In the genomic region with DNA sequence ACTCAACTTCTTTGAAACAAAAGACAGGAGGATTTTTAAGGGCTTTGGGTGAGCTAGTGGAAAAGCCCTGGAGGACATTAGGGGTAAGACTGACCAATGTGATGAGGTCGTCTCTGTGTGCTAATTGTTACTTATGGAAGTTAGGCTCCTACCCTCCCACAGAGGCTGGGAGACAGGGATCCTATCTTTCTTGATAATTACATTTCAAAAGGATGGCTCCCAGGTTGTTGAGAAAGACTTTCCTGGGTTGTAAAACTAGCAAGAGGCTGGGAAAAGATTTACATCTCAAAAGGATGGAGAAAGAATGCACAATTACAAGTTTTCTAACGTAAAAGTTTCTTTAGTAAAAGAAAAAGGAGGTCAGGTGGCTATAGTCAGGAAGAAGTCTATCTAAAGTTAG, we compare ENCODE assay signal across 16 cellular contexts.
DNase-seq lines count a peak whose midpoint lies in the region; ATAC-seq and TF ChIP-seq lines count a peak whose summit lies in the region.
"Had no signal": no experiment of that assay in that cellular context is flagged by ENCODE, and none has a peak within 500 bp of the region (broad histone marks: within the 10 kb centered on the region; RNA-seq: fewer than 3 reads in every experiment).

No MANE protein-coding gene starts in this region.

- H2AK5ac ChIP-seq in H9 (ENCODE audit: insufficient read length, low read length) = no peak overlapping the region

- H3K4me1 ChIP-seq in H9 (ENCODE audit: insufficient read depth, low read length) = peaks cover 3% of the 10 kb centered on the region; the same call in 1 of the 2 replicates
- no peaks in the 10 kb centered on the region for H3K4me1 ChIP-seq in endodermal cell (ENCODE audit: control insufficient read depth, insufficient read depth, low read length)
- H3K4me1 ChIP-seq in neural progenitor cell = peaks cover 23% of the 10 kb centered on the region
- no peaks in the 10 kb centered on the region for H3K4me1 ChIP-seq in smooth muscle cell (ENCODE audit: low read depth)
- H3K4me1 ChIP-seq: BE2C had no signal

- H3K27me3 Mint-ChIP-seq in H9 (ENCODE audit: low read depth) (peaks cover 100% of the 10 kb centered on the region), endodermal cell (ENCODE audit: insufficient read depth) (peaks cover 93% of the 10 kb centered on the region), neural progenitor cell (ENCODE audit: insufficient read depth, low read depth) (no peaks in the 10 kb centered on the region)
- H3K27me3 Mint-ChIP-seq: CD4-positive, CD25-positive, alpha-beta regulatory T cell had no signal

- H2BK120ac ChIP-seq in H9 (ENCODE audit: low read depth, low read length, poor library complexity, severe bottlenecking) = no peak overlapping the region

- WGBS in H9 (ENCODE audit: extremely low coverage, insufficient read length, low lambda C conversion rate) = no CpG with 5 or more reads among the region's 2 CpGs
- WGBS in endodermal cell (ENCODE audit: insufficient coverage in 1 of 2, insufficient read length in 1 of 2), 2 experiments = 17 to 29% methylated on average over 1 to 2 of the region's 2 CpGs
- WGBS in smooth muscle cell (ENCODE audit: low lambda C conversion rate) = 5% methylated on average over 2 of the region's 2 CpGs

- H3K36me3 Mint-ChIP-seq in H9 (ENCODE audit: insufficient read depth in 1 of 3, low read depth in 3 of 3) (no peaks in the 10 kb centered on the region), endodermal cell (ENCODE audit: low read depth) (no peaks in the 10 kb centered on the region), neural progenitor cell (no peaks in the 10 kb centered on the region)
- H3K36me3 Mint-ChIP-seq: CD4-positive, CD25-positive, alpha-beta regulatory T cell had no signal

- no peak overlapping the region for H4K5ac ChIP-seq in H9 (ENCODE audit: insufficient read length, low read depth, low read length)

- H3K23me2 ChIP-seq in H9 (ENCODE audit: insufficient read length, low read depth, low read length, poor library complexity, severe bottlenecking) = no peaks in the 10 kb centered on the region

- peaks cover 0 to 14% of the 10 kb centered on the region in 2 experiments; a peak in 3 of 5 replicates for H3K9me3 Mint-ChIP-seq in H9
- no peaks in the 10 kb centered on the region for H3K9me3 Mint-ChIP-seq in endodermal cell
- no peaks in the 10 kb centered on the region for H3K9me3 Mint-ChIP-seq in neural progenitor cell

- H3K9ac ChIP-seq in H9 (ENCODE audit: extremely low read depth, insufficient read length, low read length) (no peak overlapping the region), endodermal cell (ENCODE audit: extremely low read depth, low read length, poor library complexity, severe bottlenecking) (no peak overlapping the region), neural progenitor cell (no peak overlapping the region), smooth muscle cell (ENCODE audit: low read depth) (no peak overlapping the region)

- ATAC-seq in HG03045 (IDR thresholded peaks at IDR 0.05; ENCODE audit: unreplicated experiment) = no peak
- no peak for ATAC-seq in GM21447 (IDR thresholded peaks at IDR 0.05; ENCODE audit: unreplicated experiment)

- no peak for TF ChIP-seq CTCF in H9 (conservative IDR thresholded peaks at IDR 0.05)
- TF ChIP-seq CTCF in endodermal cell (conservative IDR thresholded peaks at IDR 0.05) = peak; percentile 43
- no peak for TF ChIP-seq CTCF in neural progenitor cell (IDR thresholded peaks at IDR 0.05)
- no peak for TF ChIP-seq CTCF in smooth muscle cell (IDR thresholded peaks at IDR 0.05; ENCODE audit: borderline replicate concordance, insufficient read depth, poor library complexity, severe bottlenecking)

- no peak overlapping the region for H3K4ac ChIP-seq in H9 (ENCODE audit: low read depth, low read length)

- H3K18ac ChIP-seq in H9 (ENCODE audit: insufficient read length, low read depth, low read length) = no peak overlapping the region

- no peak overlapping the region for H3K56ac ChIP-seq in H9 (ENCODE audit: insufficient read length, low read depth, low read length)

- no peak overlapping the region for H3K27ac ChIP-seq in H9 (ENCODE audit: insufficient read length, low read depth, low read length)
- H3K27ac ChIP-seq in endodermal cell (ENCODE audit: low read depth, low read length) = no peak overlapping the region
- H3K27ac ChIP-seq in neural progenitor cell = no peak overlapping the region
- no peak overlapping the region for H3K27ac ChIP-seq in smooth muscle cell (ENCODE audit: low read depth)

- H2AFZ ChIP-seq in H9 (ENCODE audit: low read length) (no peak overlapping the region), neural progenitor cell (replicated peaks) (peak overlapping the region; percentile 66), smooth muscle cell (ENCODE audit: low read depth) (no peak overlapping the region)

- H4K20me1 ChIP-seq in H9 (ENCODE audit: control insufficient read depth, insufficient read depth, insufficient read length) (no peaks in the 10 kb centered on the region), neural progenitor cell (ENCODE audit: low read depth) (no peaks in the 10 kb centered on the region), smooth muscle cell (ENCODE audit: low read depth) (no peaks in the 10 kb centered on the region)

- H2BK15ac ChIP-seq in H9 (ENCODE audit: low read depth, low read length) = no peak overlapping the region

- no peak overlapping the region for H2BK12ac ChIP-seq in H9 (ENCODE audit: insufficient read length, low read depth, low read length)

- no peaks in the 10 kb centered on the region for H3K79me1 ChIP-seq in H9 (ENCODE audit: insufficient read depth, low read depth, low read length, poor library complexity, severe bottlenecking)

- H4K8ac ChIP-seq in H9 (replicated peaks; ENCODE audit: insufficient read length, low read depth, low read length) = no peak overlapping the region

- H3K23ac ChIP-seq in H9 (ENCODE audit: insufficient read length, low read depth, low read length) = no peak overlapping the region

- H3K79me2 ChIP-seq in H9 (ENCODE audit: insufficient read depth, low read length) = no peaks in the 10 kb centered on the region
- no peaks in the 10 kb centered on the region for H3K79me2 ChIP-seq in neural progenitor cell (ENCODE audit: low read depth)
- no peaks in the 10 kb centered on the region for H3K79me2 ChIP-seq in smooth muscle cell (ENCODE audit: low read depth)

- H3K4me3 Mint-ChIP-seq in H9 = no peak overlapping the region
- H3K4me3 Mint-ChIP-seq in endodermal cell = no peak overlapping the region
- no peak overlapping the region for H3K4me3 Mint-ChIP-seq in neural progenitor cell
- H3K4me3 Mint-ChIP-seq: CD4-positive, CD25-positive, alpha-beta regulatory T cell had no signal

- no peak overlapping the region for H4K91ac ChIP-seq in H9 (ENCODE audit: insufficient read length, low read depth, low read length)

- no peak overlapping the region for H3K4me2 ChIP-seq in H9 (ENCODE audit: insufficient read depth, insufficient read length, low read length)
- peak overlapping the region; percentile 16 for H3K4me2 ChIP-seq in neural progenitor cell
- H3K4me2 ChIP-seq in smooth muscle cell = no peak overlapping the region

- no peak overlapping the region for H3K14ac ChIP-seq in H9 (ENCODE audit: insufficient read depth, low read length)

- H2BK20ac ChIP-seq in H9 (ENCODE audit: low read depth, low read length, poor library complexity, severe bottlenecking) = no peak overlapping the region

- DNase-seq in H9 = peak; percentile 32
- DNase-seq in endodermal cell = peak; percentile 52
- peak; percentile 21 for DNase-seq in iPS-NIHi7 (ENCODE audit: extremely low spot score)
- DNase-seq in neural progenitor cell (ENCODE audit: low spot score) = no peak
- DNase-seq in smooth muscle cell (lab: John Stamatoyannopoulos, UW; ENCODE audit: unreplicated experiment) = no peak
- DNase-seq in hypothalamus (lab: John Stamatoyannopoulos, UW) = no peak
- DNase-seq: ACHN; BE2C; C1 segment of cervical spinal cord; CD4-positive, CD25-positive, alpha-beta regulatory T cell; DMS153; DMS79; GF-D8; KG1 had no signal

- no peak overlapping the region for H2BK5ac ChIP-seq in H9 (ENCODE audit: insufficient read length, low read length)

- H3K36me3 ChIP-seq in endodermal cell (ENCODE audit: control insufficient read depth, insufficient read depth, low read length) = no peaks in the 10 kb centered on the region
- no peaks in the 10 kb centered on the region for H3K36me3 ChIP-seq in neural progenitor cell
- H3K36me3 ChIP-seq in smooth muscle cell (ENCODE audit: low read depth) = no peaks in the 10 kb centered on the region
- H3K36me3 ChIP-seq: BE2C had no signal

- H3K4me3 ChIP-seq in endodermal cell (ENCODE audit: low read length) (no peak overlapping the region), neural progenitor cell (no peak overlapping the region), smooth muscle cell (no peak overlapping the region)

- H3K27me3 ChIP-seq in H9 (ENCODE audit: insufficient read depth, low read length) (peaks cover 65% of the 10 kb centered on the region), endodermal cell (ENCODE audit: control insufficient read depth, insufficient read depth, low read length, poor library complexity, severe bottlenecking) (no peaks in the 10 kb centered on the region), neural progenitor cell (peaks cover 57% of the 10 kb centered on the region), smooth muscle cell (ENCODE audit: low read depth) (no peaks in the 10 kb centered on the region)
- H3K27me3 ChIP-seq: BE2C had no signal

- no peaks in the 10 kb centered on the region for H3K9me3 ChIP-seq in H9 (ENCODE audit: control insufficient read depth, low read depth, low read length)
- no peaks in the 10 kb centered on the region for H3K9me3 ChIP-seq in endodermal cell (ENCODE audit: control insufficient read depth, low read length)
- H3K9me3 ChIP-seq in neural progenitor cell (ENCODE audit: low read depth) = no peaks in the 10 kb centered on the region
- no peaks in the 10 kb centered on the region for H3K9me3 ChIP-seq in smooth muscle cell (replicated peaks; ENCODE audit: low read depth)
- H3K9me3 ChIP-seq: BE2C had no signal

- H3F3A ChIP-seq in neural progenitor cell (ENCODE audit: low read depth) (peaks cover 11% of the 10 kb centered on the region), smooth muscle cell (ENCODE audit: low read depth) (no peaks in the 10 kb centered on the region)

- H3T11ph ChIP-seq in H9 (ENCODE audit: low read length) = no peak overlapping the region

- H3K4me1 Mint-ChIP-seq in H9 (peaks cover 23 to 29% of the 10 kb centered on the region in 2 experiments), endodermal cell (peaks cover 23% of the 10 kb centered on the region), neural progenitor cell (peaks cover 19% of the 10 kb centered on the region)
- H3K4me1 Mint-ChIP-seq: CD4-positive, CD25-positive, alpha-beta regulatory T cell had no signal

- no peak overlapping the region for H3K27ac Mint-ChIP-seq in H9
- no peak overlapping the region for H3K27ac Mint-ChIP-seq in endodermal cell
- no peak overlapping the region for H3K27ac Mint-ChIP-seq in neural progenitor cell
- H3K27ac Mint-ChIP-seq: CD4-positive, CD25-positive, alpha-beta regulatory T cell had no signal

Comparison
In these comparisons a context has a peak if more than half of its experiments do, and no peak if none do; other contexts are left out.
1. DNase-seq: peak in H9 (single experiment), endodermal cell (single experiment) and iPS-NIHi7 (single experiment); none in neural progenitor cell (single experiment), smooth muscle cell (single experiment) and hypothalamus (0 of 51).